Comparison of ENCODE assay signal across 9 cellular contexts in genomic region chr1:99180343-99180808, GRCh38.
A peak's percentile ranks its signal among the peaks of the same experiment; 100 is the strongest.
DNase-seq lines count a peak whose midpoint lies in the region; ATAC-seq, FAIRE-seq and TF ChIP-seq lines count a peak whose summit lies in the region.
"Had no signal": no experiment of that assay in that cellular context is flagged by ENCODE, and none has a peak within 500 bp of the region (broad histone marks: within the 10 kb centered on the region; RNA-seq: fewer than 3 reads in every experiment).

No MANE protein-coding gene starts in this region.

- H3K27me3 Mint-ChIP-seq in activated T-helper 2 cell treated with anti-CD3 and anti-CD28 coated beads, Interferon-gamma antibody, Interleukin-2, Interleukin-4, amounts not matched to agents 10 μg/mL and 5 μg/mL and 100 μg/mL, durations not matched to agents 14 hours and 24 hours and 36 hours (ENCODE audit: low read depth): peaks cover 3% of the 10 kb centered on the region

- no peak overlapping the region for H3K27ac Mint-ChIP-seq in activated T-helper 2 cell treated with anti-CD3 and anti-CD28 coated beads, Interferon-gamma antibody, Interleukin-2, Interleukin-4, amounts not matched to agents 10 μg/mL and 5 μg/mL and 100 μg/mL, durations not matched to agents 14 hours and 24 hours and 36 hours

- no peak overlapping the region for H3K4me3 Mint-ChIP-seq in activated T-helper 2 cell treated with anti-CD3 and anti-CD28 coated beads, Interferon-gamma antibody, Interleukin-2, Interleukin-4, amounts not matched to agents 10 μg/mL and 5 μg/mL and 100 μg/mL, durations not matched to agents 14 hours and 24 hours and 36 hours (ENCODE audit: low read depth)

- peak; percentile 85 for FAIRE-seq in RCC 7860 (lab: Jason Lieb, UNC)

- DNase-seq in GDM1 (lab: John Stamatoyannopoulos, UW) (peak; percentile 40), H7 (peak; percentile 8), RCC 7860 (ENCODE audit: low spot score) (peak; percentile 62), foreskin keratinocyte (peak; percentile 32 to 59), omental fat pad (ENCODE audit: low spot score) (peak; percentile 47), tibial nerve (ENCODE audit: low spot score in 2 of 2) (peak; percentile 62 to 89)
- peak; percentile 32 for DNase-seq in activated T-helper 2 cell treated with anti-CD3 and anti-CD28 coated beads, Interferon-gamma antibody, Interleukin-2, Interleukin-4, amounts not matched to agents 10 μg/mL and 5 μg/mL and 100 μg/mL, durations not matched to agents 14 hours and 24 hours and 36 hours (ENCODE audit: low spot score)

- no peak overlapping the region for H3K27ac ChIP-seq in foreskin keratinocyte
- H3K27ac ChIP-seq in tibial nerve: peak overlapping the region in 2 of 4 donors; percentile 36 to 58

- TF ChIP-seq POLR2A in tibial nerve (IDR thresholded peaks at IDR 0.05): no peak

- H3K36me3 ChIP-seq in H7 (replicated peaks; ENCODE audit: control insufficient read depth, insufficient read depth, low read length) (no peaks in the 10 kb centered on the region), tibial nerve (no peaks in the 10 kb centered on the region)

- H3K4me3 ChIP-seq in H7 (ENCODE audit: insufficient read depth, low read depth, low read length): no peak overlapping the region
- no peak overlapping the region for H3K4me3 ChIP-seq in tibial nerve
- H3K4me3 ChIP-seq: skin epidermis had no signal

- no peaks in the 10 kb centered on the region for H3K36me3 Mint-ChIP-seq in activated T-helper 2 cell treated with anti-CD3 and anti-CD28 coated beads, Interferon-gamma antibody, Interleukin-2, Interleukin-4, amounts not matched to agents 10 μg/mL and 5 μg/mL and 100 μg/mL, durations not matched to agents 14 hours and 24 hours and 36 hours (ENCODE audit: low read depth)

- TF ChIP-seq CTCF in LNCAP (IDR thresholded peaks at IDR 0.05) (peak; percentile 76), foreskin keratinocyte (conservative IDR thresholded peaks at IDR 0.05) (peak; percentile 90), omental fat pad (IDR thresholded peaks at IDR 0.05) (peak in 2 of 3 donors; percentile 49 to 56), tibial nerve (IDR thresholded peaks at IDR 0.05) (peak; percentile 63 to 79 (median 74))

- no peaks in the 10 kb centered on the region for H3K27me3 ChIP-seq in H7 (ENCODE audit: control insufficient read depth, insufficient read depth, low read length)
- H3K27me3 ChIP-seq in foreskin keratinocyte: no peaks in the 10 kb centered on the region
- no peaks in the 10 kb centered on the region for H3K27me3 ChIP-seq in tibial nerve

- TF ChIP-seq EP300 in tibial nerve (IDR thresholded peaks at IDR 0.05): no peak

- H3K4me1 Mint-ChIP-seq in activated T-helper 2 cell treated with anti-CD3 and anti-CD28 coated beads, Interferon-gamma antibody, Interleukin-2, Interleukin-4, amounts not matched to agents 10 μg/mL and 5 μg/mL and 100 μg/mL, durations not matched to agents 14 hours and 24 hours and 36 hours (ENCODE audit: low read depth): no peaks in the 10 kb centered on the region

- H3K9me3 ChIP-seq in tibial nerve: no peaks in the 10 kb centered on the region

- no peaks in the 10 kb centered on the region for H3K9me3 Mint-ChIP-seq in activated T-helper 2 cell treated with anti-CD3 and anti-CD28 coated beads, Interferon-gamma antibody, Interleukin-2, Interleukin-4, amounts not matched to agents 10 μg/mL and 5 μg/mL and 100 μg/mL, durations not matched to agents 14 hours and 24 hours and 36 hours

- ATAC-seq in foreskin keratinocyte (peak; percentile 96), omental fat pad (ENCODE audit: low FRiP score) (peak; percentile 64)

- WGBS in tibial nerve, 2 donors: 8 to 9% methylated on average over 3 of the region's 3 CpGs

- intact Hi-C loops in activated T-helper 2 cell treated with anti-CD3 and anti-CD28 coated beads, Interferon-gamma antibody, Interleukin-2, Interleukin-4, amounts not matched to agents 10 μg/mL and 5 μg/mL and 100 μg/mL, durations not matched to agents 14 hours and 24 hours and 36 hours (cut with micrococcal nuclease): loop anchor here (1.0 to 10.0 kb wide), 4 partner anchors 301 to 527 kb away; no protein-coding TSS in a partner anchor

- H3K4me1 ChIP-seq in foreskin keratinocyte (no peaks in the 10 kb centered on the region), tibial nerve (peaks cover 0 to 10% (median 0%) of the 10 kb centered on the region in 4 donors)

Comparison
In these comparisons a context has a peak if more than half of its experiments do, and no peak if none do; other contexts are left out.
1. DNase-seq: peak in every context shown above with its lines; median percentile 76 in tibial nerve; 62 in RCC 7860; 47 in omental fat pad; 46 in foreskin keratinocyte; 40 in GDM1; 32 in activated T-helper 2 cell treated with anti-CD3 and anti-CD28 coated beads, Interferon-gamma antibody, Interleukin-2, Interleukin-4, amounts not matched to agents 10 μg/mL and 5 μg/mL and 100 μg/mL, durations not matched to agents 14 hours and 24 hours and 36 hours; 8 in H7.